In the genomic region with DNA sequence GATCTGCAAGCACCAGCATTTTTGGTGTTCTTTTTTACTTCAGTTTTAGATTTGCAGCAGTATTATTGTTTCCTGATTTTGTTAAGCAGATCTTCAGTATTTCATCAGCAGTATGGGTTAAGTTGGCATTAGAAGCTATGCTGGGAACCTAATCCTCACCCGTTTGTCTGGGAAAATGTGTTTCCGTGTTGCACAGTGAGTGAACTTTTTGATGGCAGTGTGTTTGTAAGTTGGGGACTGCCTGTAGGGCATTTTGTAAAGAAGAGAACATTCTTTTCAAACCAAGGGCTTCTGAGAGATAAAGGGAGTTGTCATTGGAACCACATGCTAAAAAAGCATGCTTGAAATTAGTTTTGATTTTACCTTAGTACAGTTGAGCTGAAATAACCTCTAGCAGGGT, we compare ENCODE assay signal across 21 cellular contexts. TPM values are rescaled to one million over a fixed set of nuclear protein-coding genes. Genes with fewer than 3 reads are reported as not detected.
DNase-seq lines count a peak whose midpoint lies in the region; ATAC-seq and TF ChIP-seq lines count a peak whose summit lies in the region.
"Had no signal": no experiment of that assay in that cellular context is flagged by ENCODE, and none has a peak within 500 bp of the region (broad histone marks: within the 10 kb centered on the region; RNA-seq: fewer than 3 reads in every experiment).

No MANE protein-coding gene starts in this region.

- no peak for ATAC-seq in WTC11
- ATAC-seq in HG02970 (IDR thresholded peaks at IDR 0.05; ENCODE audit: low FRiP score, unreplicated experiment) = no peak
- ATAC-seq: Panc1 had no signal

- intact Hi-C loops in MCF 10A (cut with micrococcal nuclease) (no loop called here), breast epithelium (cut with DNase I; ENCODE audit: low total_unique reads) (no loop called here), posterior cingulate gyrus (cut with DNase I) (no loop called here)

- CTCF ChIA-PET in MCF 10A (lab: Yijun Ruan, JAX) = interaction anchor here (0.6 to 5.3 kb wide), 7 partner anchors 9 to 495 kb away, joined by 3 to 23 read pairs (median 3); no protein-coding TSS in a partner anchor
- CTCF ChIA-PET in WTC11 (lab: Charles Lee) = no interaction called here

- peaks cover 22% of the 10 kb centered on the region for H4K20me1 ChIP-seq in osteoblast (ENCODE audit: insufficient read depth, low read length)

- H3K4me1 Mint-ChIP-seq in MCF 10A (ENCODE audit: insufficient read depth, unreplicated experiment) (peaks cover 49% of the 10 kb centered on the region), WTC11 (peaks cover 64% of the 10 kb centered on the region)

- peak overlapping the region in 1 of 2 donors; percentile 81 for H3K27ac ChIP-seq in breast epithelium
- H3K27ac ChIP-seq in osteoblast (ENCODE audit: low read depth, low read length) = no peak overlapping the region
- H3K27ac ChIP-seq: SJCRH30 had no signal

- H3K36me3 ChIP-seq in breast epithelium = no peaks in the 10 kb centered on the region
- no peaks in the 10 kb centered on the region for H3K36me3 ChIP-seq in osteoblast (ENCODE audit: insufficient read depth, low read length)

- H3K27me3 Mint-ChIP-seq in MCF 10A (ENCODE audit: insufficient read depth, unreplicated experiment) = no peaks in the 10 kb centered on the region
- H3K27me3 Mint-ChIP-seq in WTC11 (ENCODE audit: low read depth) = no peaks in the 10 kb centered on the region

- H3K9me3 ChIP-seq in breast epithelium (no peaks in the 10 kb centered on the region), osteoblast (ENCODE audit: low read depth, low read length) (no peaks in the 10 kb centered on the region)
- H3K9me3 ChIP-seq: SJCRH30 had no signal

- H3K4me3 ChIP-seq in breast epithelium (no peak overlapping the region), osteoblast (ENCODE audit: insufficient read depth, low read length) (no peak overlapping the region)
- H3K4me3 ChIP-seq: SJCRH30 had no signal

- TF ChIP-seq CTCF in MCF 10A (IDR thresholded peaks at IDR 0.05; ENCODE audit: unreplicated experiment) (no peak), breast epithelium (IDR thresholded peaks at IDR 0.05) (no peak), WTC11 (IDR thresholded peaks at IDR 0.05) (no peak), osteoblast (IDR thresholded peaks at IDR 0.05; ENCODE audit: extremely low read depth, low read depth, low read length) (no peak)

- POLR2A ChIA-PET in MCF 10A (lab: Yijun Ruan, JAX) (interaction anchor here (0.8 to 3.0 kb wide), 5 partner anchors 34 to 94 kb away, joined by 3 to 12 read pairs (median 3); a partner anchor contains a TSS), WTC11 (lab: Charles Lee) (no interaction called here)

- peaks cover 95% of the 10 kb centered on the region for H3K79me2 ChIP-seq in osteoblast (ENCODE audit: insufficient read depth, low read length)

- no peak overlapping the region for H3K4me2 ChIP-seq in osteoblast (ENCODE audit: insufficient read depth, low read length)

- DNase-seq in MCF 10A (ENCODE audit: unreplicated experiment) (no peak), breast epithelium (ENCODE audit: low spot score in 2 of 2) (no peak), WTC11 (ENCODE audit: low spot score) (no peak), fibroblast of gingiva (ENCODE audit: low read depth) (peak; percentile 57), osteoblast (ENCODE audit: insufficient read length, low spot score, missing footprints) (no peak), ACHN (no peak), posterior cingulate gyrus (no peak)
- DNase-seq: 8988T; DMS53; KBM-7; NCI-H1105; NCI-H2029 treated with DMSO at 0.1 percent for 48 hours; NCI-H2171; NCI-H345; NCI-H524; NCI-H774; NK-92 treated with Interleukin-12 subunit alpha and Interleukin-12 subunit beta, amount 100 ng/mL, for 24 hours; SJCRH30 had no signal

- H3K4me1 ChIP-seq in breast epithelium = peaks cover 0 to 5% of the 10 kb centered on the region in 2 donors
- no peaks in the 10 kb centered on the region for H3K4me1 ChIP-seq in osteoblast (ENCODE audit: insufficient read depth, low read length)

- in situ Hi-C loops in ACHN (cut with HindIII; ENCODE audit: low pct_ligation_motif_present, low pct_unique_long_range_greater_than_20kb, low sequenced_read_pairs) = no loop called here

- H3K27ac Mint-ChIP-seq in MCF 10A (ENCODE audit: low read depth, unreplicated experiment) = peak overlapping the region; percentile 1
- H3K27ac Mint-ChIP-seq in WTC11 = peak overlapping the region; percentile 37; the same call in 1 of the 2 replicates

- H2AFZ ChIP-seq in osteoblast (ENCODE audit: low read length) = no peak overlapping the region

- no peaks in the 10 kb centered on the region for H3K9me3 Mint-ChIP-seq in MCF 10A (ENCODE audit: unreplicated experiment)
- H3K9me3 Mint-ChIP-seq in WTC11 = peaks cover 6% of the 10 kb centered on the region
- H3K9me3 Mint-ChIP-seq: CD14-positive monocyte had no signal

- no peak for TF ChIP-seq POLR2A in breast epithelium (IDR thresholded peaks at IDR 0.05)

- H3K36me3 Mint-ChIP-seq in MCF 10A (ENCODE audit: insufficient read depth, unreplicated experiment) = peaks cover 13% of the 10 kb centered on the region
- peaks cover 7% of the 10 kb centered on the region for H3K36me3 Mint-ChIP-seq in WTC11

- no peaks in the 10 kb centered on the region for H3K27me3 ChIP-seq in breast epithelium
- no peaks in the 10 kb centered on the region for H3K27me3 ChIP-seq in osteoblast (ENCODE audit: insufficient read depth, low read length)
- H3K27me3 ChIP-seq: SJCRH30 had no signal

- H3K4me3 Mint-ChIP-seq in MCF 10A (ENCODE audit: unreplicated experiment) = no peak overlapping the region
- H3K4me3 Mint-ChIP-seq in WTC11 = no peak overlapping the region

- BruUV-seq in MCF 10A (replicated peaks; lab: Mats Ljungman, UMichigan) = no TSS peak

TF ChIP-seq in WTC11, 78 proteins besides CTCF, POLR2A, EP300 and RAD21:
- no peak for TF ChIP-seq TCF7 (CRISPR knock-in tag; IDR thresholded peaks at IDR 0.05; ENCODE audit: low read depth)
- TF ChIP-seq, protein P1, sequence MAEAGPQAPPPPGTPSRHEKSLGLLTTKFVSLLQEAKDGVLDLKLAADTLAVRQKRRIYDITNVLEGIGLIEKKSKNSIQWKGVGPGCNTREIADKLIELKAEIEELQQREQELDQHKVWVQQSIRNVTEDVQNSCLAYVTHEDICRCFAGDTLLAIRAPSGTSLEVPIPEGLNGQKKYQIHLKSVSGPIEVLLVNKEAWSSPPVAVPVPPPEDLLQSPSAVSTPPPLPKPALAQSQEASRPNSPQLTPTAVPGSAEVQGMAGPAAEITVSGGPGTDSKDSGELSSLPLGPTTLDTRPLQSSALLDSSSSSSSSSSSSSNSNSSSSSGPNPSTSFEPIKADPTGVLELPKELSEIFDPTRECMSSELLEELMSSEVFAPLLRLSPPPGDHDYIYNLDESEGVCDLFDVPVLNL (CRISPR knock-in tag; IDR thresholded peaks at IDR 0.05; ENCODE audit: borderline replicate concordance, low read depth) = no peak
- TF ChIP-seq, protein P2, sequence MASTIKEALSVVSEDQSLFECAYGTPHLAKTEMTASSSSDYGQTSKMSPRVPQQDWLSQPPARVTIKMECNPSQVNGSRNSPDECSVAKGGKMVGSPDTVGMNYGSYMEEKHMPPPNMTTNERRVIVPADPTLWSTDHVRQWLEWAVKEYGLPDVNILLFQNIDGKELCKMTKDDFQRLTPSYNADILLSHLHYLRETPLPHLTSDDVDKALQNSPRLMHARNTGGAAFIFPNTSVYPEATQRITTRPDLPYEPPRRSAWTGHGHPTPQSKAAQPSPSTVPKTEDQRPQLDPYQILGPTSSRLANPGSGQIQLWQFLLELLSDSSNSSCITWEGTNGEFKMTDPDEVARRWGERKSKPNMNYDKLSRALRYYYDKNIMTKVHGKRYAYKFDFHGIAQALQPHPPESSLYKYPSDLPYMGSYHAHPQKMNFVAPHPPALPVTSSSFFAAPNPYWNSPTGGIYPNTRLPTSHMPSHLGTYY (CRISPR knock-in tag; IDR thresholded peaks at IDR 0.05) = no peak
- no peak for TF ChIP-seq IRF2 (CRISPR knock-in tag; IDR thresholded peaks at IDR 0.05; ENCODE audit: borderline replicate concordance, low read depth)
TF ChIP-seq in WTC11: peak in this region for 0.

RNA-seq across cellular contexts. Expression of a gene that starts 35.9 kb away (rescaled TPM):
- total RNA-seq in MCF 10A (2022) = 108 and 144 TPM in 2 replicates
- total RNA-seq in breast epithelium = 10 to 100 TPM; 13.6 to 51.1 (median 45.9) TPM
- 74.3 to 85.7 TPM (median 79.2 TPM) in 3 replicates for total RNA-seq in WTC11 (2021)
- total RNA-seq in osteoblast = 63.9 and 74.2 TPM in 2 replicates
